ENCODE assay signal across 9 cellular contexts in the genomic region with DNA sequence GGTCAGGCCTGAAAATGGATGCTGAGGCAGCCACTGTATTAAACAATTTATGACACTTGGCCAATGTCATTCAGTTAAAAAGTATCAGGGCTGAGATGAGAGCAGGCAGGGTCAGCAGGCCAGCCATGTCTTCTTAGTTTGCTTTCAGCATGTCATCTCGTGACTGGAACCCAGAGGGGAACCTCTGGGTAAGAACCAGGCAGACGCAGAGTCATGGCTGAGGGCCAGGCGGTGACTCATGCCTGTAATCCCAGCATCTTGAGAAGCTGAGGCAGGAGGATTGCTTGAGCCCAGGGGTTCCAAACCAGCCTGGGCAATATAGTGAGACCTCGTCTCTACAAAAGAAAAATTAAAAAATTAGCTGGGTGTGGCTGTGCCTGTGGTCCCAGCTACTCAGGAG. TPM values are rescaled to one million over a fixed set of nuclear protein-coding genes. Genes with fewer than 3 reads are reported as not detected.
A peak's percentile ranks its signal among the peaks of the same experiment; 100 is the strongest.
DNase-seq lines count a peak whose midpoint lies in the region; ATAC-seq and TF ChIP-seq lines count a peak whose summit lies in the region.
"Had no signal": no experiment of that assay in that cellular context is flagged by ENCODE, and none has a peak within 500 bp of the region (broad histone marks: within the 10 kb centered on the region; RNA-seq: fewer than 3 reads in every experiment).

No MANE protein-coding gene starts in this region.

- no peaks in the 10 kb centered on the region for H3K36me3 Mint-ChIP-seq in T-helper 2 cell treated with Interferon-gamma antibody and Interleukin-4, amounts not matched to agents 5 μg/mL and 100 μg/mL, for 36 hours (ENCODE audit: low read depth)

- no peaks in the 10 kb centered on the region for H3K9me3 Mint-ChIP-seq in T-helper 2 cell treated with Interferon-gamma antibody and Interleukin-4, amounts not matched to agents 5 μg/mL and 100 μg/mL, for 36 hours

- no peaks in the 10 kb centered on the region for H3K9me3 ChIP-seq in gastrocnemius medialis

- no peaks in the 10 kb centered on the region for H3K36me3 ChIP-seq in gastrocnemius medialis

- peaks cover 4% of the 10 kb centered on the region for H3K27me3 Mint-ChIP-seq in T-helper 2 cell treated with Interferon-gamma antibody and Interleukin-4, amounts not matched to agents 5 μg/mL and 100 μg/mL, for 36 hours (ENCODE audit: low read depth)

- no peak for TF ChIP-seq CTCF in gastrocnemius medialis (IDR thresholded peaks at IDR 0.05 in 4 of 5, conservative IDR thresholded peaks at IDR 0.05 in 1 of 5)

- H3K4me3 Mint-ChIP-seq in T-helper 2 cell treated with Interferon-gamma antibody and Interleukin-4, amounts not matched to agents 5 μg/mL and 100 μg/mL, for 36 hours = no peak overlapping the region

- in situ Hi-C loops in gastrocnemius medialis (cut with MboI; ENCODE audit: low sequenced_read_pairs in 4 of 4) = no loop called here

- H3K27ac ChIP-seq in gastrocnemius medialis = no peak overlapping the region

- no peak overlapping the region for H3K27ac Mint-ChIP-seq in T-helper 2 cell treated with Interferon-gamma antibody and Interleukin-4, amounts not matched to agents 5 μg/mL and 100 μg/mL, for 36 hours

- TF ChIP-seq POLR2A in GM19099 (IDR thresholded peaks at IDR 0.05; ENCODE audit: extremely low read depth, insufficient read length, low read depth) (peak; percentile 12), gastrocnemius medialis (IDR thresholded peaks at IDR 0.05) (no peak)

- DNase-seq in RPMI8226 (peak; percentile 68), fibroblast of the conjunctiva (ENCODE audit: low read depth) (peak; percentile 86), gastrocnemius medialis (peak; percentile 44 to 77), middle frontal gyrus (ENCODE audit: extremely low spot score, low spot score) (no peak), NCI-H146 (lab: John Stamatoyannopoulos, UW) (no peak)
- DNase-seq in T-helper 2 cell treated with Interferon-gamma antibody and Interleukin-4, amounts not matched to agents 5 μg/mL and 100 μg/mL, for 36 hours (ENCODE audit: low spot score) = no peak
- DNase-seq: NCI-H1092 had no signal

- ATAC-seq in gastrocnemius medialis (peak in 1 of 2 donors; percentile 55), HG03460 (IDR thresholded peaks at IDR 0.05; ENCODE audit: unreplicated experiment) (no peak)

- H3K27me3 ChIP-seq in gastrocnemius medialis = no peaks in the 10 kb centered on the region

- H3K4me1 ChIP-seq in gastrocnemius medialis = no peaks in the 10 kb centered on the region

- intact Hi-C loops in gastrocnemius medialis (cut with DNase I; ENCODE audit: low total_unique reads) = loop anchor here (10.0 kb wide), 1 partner anchor 84 kb away; no protein-coding TSS in a partner anchor

- no peaks in the 10 kb centered on the region for H3K4me1 Mint-ChIP-seq in T-helper 2 cell treated with Interferon-gamma antibody and Interleukin-4, amounts not matched to agents 5 μg/mL and 100 μg/mL, for 36 hours (ENCODE audit: low read depth)

- no peak overlapping the region for H3K4me3 ChIP-seq in gastrocnemius medialis

RNA-seq across cellular contexts. Expression of a gene that starts 11.8 kb away (rescaled TPM):
- not detected for total RNA-seq in gastrocnemius medialis

Comparison
In these comparisons a context has a peak if more than half of its experiments do, and no peak if none do; other contexts are left out.
1. DNase-seq: peak in RPMI8226 (single experiment), fibroblast of the conjunctiva (single experiment) and gastrocnemius medialis (2 of 2); none in middle frontal gyrus (single experiment), T-helper 2 cell treated with Interferon-gamma antibody and Interleukin-4, amounts not matched to agents 5 μg/mL and 100 μg/mL, for 36 hours (single experiment) and NCI-H146 (single experiment).